In genomic region chr17:59154721-59155438, GRCh38 we compare ENCODE assay signal across 1 cellular context.
TF ChIP-seq lines count a peak whose summit lies in the region.

TSS of gene SKA2 (minus strand) at chr17:59155186. CDS start at chr17:59155163, 23 bp downstream.

TF ChIP-seq in HepG2, 621 proteins besides CTCF, POLR2A, EP300 and RAD21 (continued from another document and continues in another):
- TF ChIP-seq KIAA2018 (CRISPR knock-in tag; IDR thresholded peaks at IDR 0.05; ENCODE audit: borderline replicate concordance) (0 out of 2 replicates have a peak, but pooled peaks have one; percentile 76), STAT6 (CRISPR knock-in tag; IDR thresholded peaks at IDR 0.05; ENCODE audit: borderline replicate concordance) (no peak), ZNF768 (CRISPR knock-in tag; IDR thresholded peaks at IDR 0.05) (no peak), ARHGAP35 (CRISPR knock-in tag; IDR thresholded peaks at IDR 0.05; ENCODE audit: borderline replicate concordance) (0 out of 2 replicates have a peak, but pooled peaks have one; percentile 64), RFXANK (CRISPR knock-in tag; IDR thresholded peaks at IDR 0.05) (peak; percentile 95), CAMTA2 (CRISPR knock-in tag; IDR thresholded peaks at IDR 0.05; ENCODE audit: borderline replicate concordance) (no peak), ZC3H13 (CRISPR knock-in tag; IDR thresholded peaks at IDR 0.05) (no peak; the same call in 1 of the 2 replicates), RAD51 (IDR thresholded peaks at IDR 0.05; ENCODE audit: borderline replicate concordance) (no peak), ATAD3A (CRISPR knock-in tag; IDR thresholded peaks at IDR 0.05) (no peak), DRAP1 (CRISPR knock-in tag; IDR thresholded peaks at IDR 0.05) (peak; percentile 93), BCLAF1 (IDR thresholded peaks at IDR 0.05) (no peak), ZNF282 (IDR thresholded peaks at IDR 0.05; ENCODE audit: partially characterized antibody) (no peak), ARNT (IDR thresholded peaks at IDR 0.05) (no peak), SOX5 (CRISPR knock-in tag; IDR thresholded peaks at IDR 0.05; ENCODE audit: borderline replicate concordance) (peak; percentile 31; the same call in 1 of the 2 replicates), HHEX (CRISPR knock-in tag; IDR thresholded peaks at IDR 0.05) (no peak), ZNF225 (CRISPR knock-in tag; IDR thresholded peaks at IDR 0.05) (no peak), CENPX (CRISPR knock-in tag; IDR thresholded peaks at IDR 0.05) (no peak), TBX2 (CRISPR knock-in tag; IDR thresholded peaks at IDR 0.05; ENCODE audit: borderline replicate concordance) (peak; percentile 62), ZNF879 (CRISPR knock-in tag; IDR thresholded peaks at IDR 0.05) (no peak), GMEB2 (CRISPR knock-in tag; IDR thresholded peaks at IDR 0.05; ENCODE audit: low read depth) (0 out of 2 replicates have a peak, but pooled peaks have one; percentile 35), MTF1 (CRISPR knock-in tag; IDR thresholded peaks at IDR 0.05) (no peak), ATF4 (CRISPR knock-in tag; IDR thresholded peaks at IDR 0.05) (no peak), ISL2 (CRISPR knock-in tag; IDR thresholded peaks at IDR 0.05) (peak; percentile 19; the same call in 1 of the 2 replicates), HNRNPLL (IDR thresholded peaks at IDR 0.05; ENCODE audit: low read depth, low read length, poor library complexity, severe bottlenecking) (peak; percentile 83), JUND (CRISPR knock-in tag; IDR thresholded peaks at IDR 0.05) (no peak), FOSL1 (CRISPR knock-in tag; IDR thresholded peaks at IDR 0.05; ENCODE audit: borderline replicate concordance) (no peak), KDM1A (CRISPR knock-in tag; IDR thresholded peaks at IDR 0.05) (no peak), STAG1 (CRISPR knock-in tag; IDR thresholded peaks at IDR 0.05) (no peak), PHF5A (CRISPR knock-in tag; IDR thresholded peaks at IDR 0.05; ENCODE audit: low read depth, unreplicated experiment) (no peak), DNMT3B (CRISPR knock-in tag; conservative IDR thresholded peaks at IDR 0.05) (no peak), ZNF160 (CRISPR knock-in tag; IDR thresholded peaks at IDR 0.05) (no peak), DNMT1 (CRISPR knock-in tag; IDR thresholded peaks at IDR 0.05) (0 out of 2 replicates have a peak, but pooled peaks have one; percentile 20), POGK (CRISPR knock-in tag; conservative IDR thresholded peaks at IDR 0.05) (peak; percentile 10; the same call in 1 of the 2 replicates), ZNF335 (CRISPR knock-in tag; IDR thresholded peaks at IDR 0.05) (no peak), ATRX (CRISPR knock-in tag; IDR thresholded peaks at IDR 0.05; ENCODE audit: borderline replicate concordance) (no peak), ATF1 (CRISPR knock-in tag; IDR thresholded peaks at IDR 0.05) (peak; percentile 92)
- TF ChIP-seq, protein P1, sequence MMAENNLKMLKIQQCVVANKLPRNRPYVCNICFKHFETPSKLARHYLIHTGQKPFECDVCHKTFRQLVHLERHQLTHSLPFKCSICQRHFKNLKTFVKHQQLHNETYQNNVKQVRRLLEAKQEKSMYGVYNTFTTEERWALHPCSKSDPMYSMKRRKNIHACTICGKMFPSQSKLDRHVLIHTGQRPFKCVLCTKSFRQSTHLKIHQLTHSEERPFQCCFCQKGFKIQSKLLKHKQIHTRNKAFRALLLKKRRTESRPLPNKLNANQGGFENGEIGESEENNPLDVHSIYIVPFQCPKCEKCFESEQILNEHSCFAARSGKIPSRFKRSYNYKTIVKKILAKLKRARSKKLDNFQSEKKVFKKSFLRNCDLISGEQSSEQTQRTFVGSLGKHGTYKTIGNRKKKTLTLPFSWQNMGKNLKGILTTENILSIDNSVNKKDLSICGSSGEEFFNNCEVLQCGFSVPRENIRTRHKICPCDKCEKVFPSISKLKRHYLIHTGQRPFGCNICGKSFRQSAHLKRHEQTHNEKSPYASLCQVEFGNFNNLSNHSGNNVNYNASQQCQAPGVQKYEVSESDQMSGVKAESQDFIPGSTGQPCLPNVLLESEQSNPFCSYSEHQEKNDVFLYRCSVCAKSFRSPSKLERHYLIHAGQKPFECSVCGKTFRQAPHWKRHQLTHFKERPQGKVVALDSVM (CRISPR knock-in tag; IDR thresholded peaks at IDR 0.05), result peak; percentile 27
- TF ChIP-seq, protein P2, sequence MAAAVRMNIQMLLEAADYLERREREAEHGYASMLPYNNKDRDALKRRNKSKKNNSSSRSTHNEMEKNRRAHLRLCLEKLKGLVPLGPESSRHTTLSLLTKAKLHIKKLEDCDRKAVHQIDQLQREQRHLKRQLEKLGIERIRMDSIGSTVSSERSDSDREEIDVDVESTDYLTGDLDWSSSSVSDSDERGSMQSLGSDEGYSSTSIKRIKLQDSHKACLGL (CRISPR knock-in tag; IDR thresholded peaks at IDR 0.05), result peak; percentile 66; the same call in 1 of the 2 replicates
